ENCODE assay signal across 8 cellular contexts in the genomic region with DNA sequence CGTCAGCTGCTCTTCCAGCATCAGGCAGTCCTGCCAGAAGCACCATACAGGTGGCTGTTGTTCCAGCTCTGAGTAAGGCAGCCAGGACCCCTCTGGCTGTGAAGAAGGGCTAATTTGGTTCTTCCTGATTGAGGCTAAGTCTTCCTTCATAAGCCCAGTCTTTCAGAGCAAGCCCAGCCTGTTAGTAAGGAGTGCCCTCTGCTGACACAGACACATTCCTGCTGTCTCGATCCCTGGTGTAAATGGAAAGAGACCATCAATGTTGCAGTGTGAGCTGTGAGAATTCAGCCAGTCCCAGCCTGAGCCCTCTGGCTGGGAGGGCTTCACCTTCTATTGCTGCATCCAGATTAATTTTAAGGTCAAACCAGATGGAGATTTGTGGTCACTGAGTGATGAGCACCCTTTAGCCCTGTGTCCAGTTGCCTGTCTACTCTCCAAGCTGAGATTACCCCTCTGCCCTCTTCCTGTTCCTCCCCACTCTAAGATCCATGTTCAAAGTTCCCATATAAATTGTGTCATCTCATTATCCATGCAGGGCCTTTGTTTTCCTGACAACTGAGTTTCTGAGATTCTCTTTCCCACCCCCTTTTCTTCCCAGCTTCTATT. TPM values are rescaled to one million over a fixed set of nuclear protein-coding genes. Genes with fewer than 3 reads are reported as not detected.
DNase-seq lines count a peak whose midpoint lies in the region; ATAC-seq, FAIRE-seq and TF ChIP-seq lines count a peak whose summit lies in the region.

No MANE protein-coding gene starts in this region.

- no peak overlapping the region for H2AFZ ChIP-seq in keratinocyte (ENCODE audit: control insufficient read depth, low read length)

- H4K20me1 ChIP-seq in keratinocyte (ENCODE audit: control insufficient read depth, extremely low read depth, insufficient read depth, low read length) = no peaks in the 10 kb centered on the region

- no peaks in the 10 kb centered on the region for H3K4me1 ChIP-seq in keratinocyte (ENCODE audit: control insufficient read depth, extremely low read depth, insufficient read depth, low read length)
- H3K4me1 ChIP-seq in HAP-1 = no peaks in the 10 kb centered on the region

- no peak overlapping the region for H3K4me3 ChIP-seq in keratinocyte (ENCODE audit: control insufficient read depth in 2 of 3, extremely low read depth in 1 of 3, insufficient read depth in 2 of 3, low read depth in 1 of 3, low read length in 3 of 3)
- H3K4me3 ChIP-seq in HAP-1 = no peak overlapping the region

- ATAC-seq in GM19324 (IDR thresholded peaks at IDR 0.05; ENCODE audit: low FRiP score, unreplicated experiment) (no peak), GM21737 (IDR thresholded peaks at IDR 0.05; ENCODE audit: unreplicated experiment) (no peak)

- H3K79me2 ChIP-seq in keratinocyte (ENCODE audit: control insufficient read depth, insufficient read depth, low read length) = no peaks in the 10 kb centered on the region

- H3K27me3 ChIP-seq in keratinocyte (ENCODE audit: control insufficient read depth, extremely low read depth, insufficient read depth, low read length) = peaks cover 13% of the 10 kb centered on the region
- H3K27me3 ChIP-seq in HAP-1 (ENCODE audit: low read depth) = peaks cover 19% of the 10 kb centered on the region

- in situ Hi-C loops in HAP-1 (cut with MboI; ENCODE audit: low sequenced_read_pairs) = no loop called here

- H3K36me3 ChIP-seq in keratinocyte (ENCODE audit: control insufficient read depth in 2 of 2, extremely low read depth in 1 of 2, insufficient read depth in 2 of 2, low read length in 2 of 2) (no peaks in the 10 kb centered on the region), HAP-1 (replicated peaks) (no peaks in the 10 kb centered on the region)

- H3K9ac ChIP-seq in keratinocyte (ENCODE audit: control insufficient read depth, extremely low read depth, insufficient read depth, low read length) = no peak overlapping the region

- peak; percentile 78 for DNase-seq in DMS114 treated with DMSO at 0.1 percent for 48 hours (lab: John Stamatoyannopoulos, UW; ENCODE audit: unreplicated experiment)
- peak in 33 of 58 donors; percentile 3 to 54 (median 14) for DNase-seq in anterior cingulate cortex (lab: John Stamatoyannopoulos, UW)
- DNase-seq in keratinocyte (ENCODE audit: low read depth, low spot score) = no peak
- no peak for DNase-seq in HAP-1 (ENCODE audit: low spot score in 2 of 2)
- no peak for DNase-seq in cortex of kidney (lab: John Stamatoyannopoulos, UW)

- H3K9me3 ChIP-seq in keratinocyte (ENCODE audit: control insufficient read depth, low read depth, low read length) = no peaks in the 10 kb centered on the region
- no peaks in the 10 kb centered on the region for H3K9me3 ChIP-seq in HAP-1

- dilution Hi-C loops in keratinocyte (cut with MboI; ENCODE audit: extremely low pct_ligation_motif_present, low sequenced_read_pairs) = no loop called here

- peak; percentile 5 for FAIRE-seq in keratinocyte (lab: Jason Lieb, UNC)

- TF ChIP-seq CTCF in LNCAP (IDR thresholded peaks at IDR 0.05) (peak; percentile 82), keratinocyte (optimal IDR thresholded peaks at IDR 0.05 in 1 of 3, IDR thresholded peaks at IDR 0.05 in 1 of 3, conservative IDR thresholded peaks at IDR 0.05 in 1 of 3; ENCODE audit: extremely low read depth in 1 of 3, insufficient read depth in 2 of 3, low read length in 3 of 3) (peak; percentile 76 to 91 (median 80))

- H3K9me1 ChIP-seq in keratinocyte (ENCODE audit: control insufficient read depth, extremely low read depth, insufficient read depth, low read length) = no peaks in the 10 kb centered on the region

- H3K27ac ChIP-seq in keratinocyte (ENCODE audit: control insufficient read depth, insufficient read depth, low read length) = no peak overlapping the region

- no peak overlapping the region for H3K4me2 ChIP-seq in keratinocyte (ENCODE audit: control insufficient read depth, extremely low read depth, insufficient read depth, low read depth, low read length)

RNA-seq across cellular contexts. Expression of a gene that starts 44.8 kb away (rescaled TPM):
- 18.3 to 29.8 TPM (median 19.7 TPM) in 3 replicates for polyA plus RNA-seq in keratinocyte
- polyA plus RNA-seq in keratinocyte (2011; ENCODE audit: low read depth) = 2.7 TPM
- polyA plus RNA-seq in keratinocyte (2011; cell fraction: cytosol; rRNA removed) = 11.1 and 14.7 TPM in 2 replicates
- 65.2 and 75.4 TPM in 2 replicates for polyA plus RNA-seq in keratinocyte (2011; cell fraction: nucleus; rRNA removed)
- polyA plus RNA-seq in keratinocyte (2012; ENCODE audit: low replicate concordance) = 11.5 and 45.7 TPM in 2 replicates
- polyA minus RNA-seq in keratinocyte = 47.6 to 153 TPM (median 54.8 TPM) in 3 replicates
- polyA minus RNA-seq in keratinocyte (2011; cell fraction: cytosol; rRNA and poly(A)+ RNA removed) = 39.5 TPM
- polyA minus RNA-seq in keratinocyte (2011; cell fraction: nucleus; rRNA and poly(A)+ RNA removed) = 101 and 135 TPM in 2 replicates

Comparison
In these comparisons a context has a peak if more than half of its experiments do, and no peak if none do; other contexts are left out.
1. DNase-seq: peak in DMS114 treated with DMSO at 0.1 percent for 48 hours (single experiment) and anterior cingulate cortex (33 of 58); none in keratinocyte (single experiment), HAP-1 (0 of 2) and cortex of kidney (single experiment).